Comparison of ENCODE assay signal across 9 cellular contexts in the genomic region with DNA sequence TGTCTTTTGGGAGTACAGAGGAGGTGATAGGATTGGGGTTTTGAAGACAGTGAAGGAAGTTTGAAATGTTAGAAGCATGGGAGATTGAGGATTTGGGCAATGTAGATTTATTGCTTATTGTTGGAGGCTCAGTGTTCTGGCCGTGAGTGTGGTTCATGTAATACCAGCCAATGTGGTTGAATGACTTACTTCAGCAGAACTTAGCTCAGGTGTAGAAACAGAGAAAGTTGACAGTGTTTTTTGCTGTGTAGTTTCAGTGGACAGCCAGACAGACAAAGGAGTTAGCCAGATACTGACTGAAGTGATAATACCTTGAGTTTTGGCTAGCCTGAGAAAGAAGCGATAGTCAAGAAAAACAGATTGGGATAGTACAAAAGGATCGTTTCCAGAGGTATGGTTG.
"Had no signal": no experiment of that assay in that cellular context is flagged by ENCODE, and none has a peak within 500 bp of the region (broad histone marks: within the 10 kb centered on the region; RNA-seq: fewer than 3 reads in every experiment).

No MANE protein-coding gene starts in this region.

- H2AFZ ChIP-seq: GM23248 had no signal

- ATAC-seq: HCT116, HepG2 had no signal

- FAIRE-seq: HepG2 had no signal

- H3K4me3 ChIP-seq: GM23248, HAP-1 had no signal

- H3K9me3 ChIP-seq: HAP-1 had no signal

- H3K36me3 ChIP-seq: HAP-1 had no signal

- DNase-seq: GM23248, GOT3, H7, HFFc6, KBM-7 had no signal

- H3K9ac ChIP-seq: GM23248 had no signal

- H3K27ac ChIP-seq: GM23248, HL-60 had no signal
